Comparison of ENCODE assay signal across 8 cellular contexts in genomic region chr22:21936151-21936778, GRCh38. TPM values are rescaled to one million over a fixed set of nuclear protein-coding genes. Genes with fewer than 3 reads are reported as not detected.
A peak's percentile ranks its signal among the peaks of the same experiment; 100 is the strongest.
DNase-seq lines count a peak whose midpoint lies in the region; ATAC-seq, FAIRE-seq and TF ChIP-seq lines count a peak whose summit lies in the region.

No MANE protein-coding gene starts in this region.

- H3K27ac ChIP-seq in mammary epithelial cell (ENCODE audit: insufficient read depth, low read depth, low read length) (peak overlapping the region; percentile 72), HepG2 (ENCODE audit: extremely low read length, insufficient read depth, low read length) (no peak overlapping the region), suprapubic skin (peak overlapping the region; percentile 92), GM23338 (ENCODE audit: low read depth) (no peak overlapping the region)

- H3K4me1 Mint-ChIP-seq in GM23338 = peaks cover 31% of the 10 kb centered on the region

- peaks cover 11% of the 10 kb centered on the region for H3K36me3 Mint-ChIP-seq in GM23338 (ENCODE audit: low read depth)
- H3K36me3 Mint-ChIP-seq in activated naive CD4-positive, alpha-beta T cell treated with anti-CD3 and anti-CD28 coated beads, Interleukin-2, amount 50 U/mL, for 72 hours = no peaks in the 10 kb centered on the region

- H4K20me1 ChIP-seq in mammary epithelial cell (ENCODE audit: insufficient read depth, low read length) = no peaks in the 10 kb centered on the region
- H4K20me1 ChIP-seq in HepG2 (ENCODE audit: insufficient read depth, low read length) = no peaks in the 10 kb centered on the region
- H4K20me1 ChIP-seq in GM23338 (replicated peaks; ENCODE audit: insufficient read depth) = peaks cover 3% of the 10 kb centered on the region; the same call in 1 of the 2 replicates

- dilution Hi-C loops in mammary epithelial cell (cut with HindIII; ENCODE audit: low sequenced_read_pairs) = loop anchor here (5.0 kb wide), 3 partner anchors 66 to 229 kb away; no protein-coding TSS in a partner anchor

- H3K27me3 ChIP-seq in mammary epithelial cell (ENCODE audit: insufficient read depth, low read length) = no peaks in the 10 kb centered on the region
- no peaks in the 10 kb centered on the region for H3K27me3 ChIP-seq in HepG2 (ENCODE audit: control insufficient read depth in 1 of 2, insufficient read depth in 2 of 2, low read length in 2 of 2)
- H3K27me3 ChIP-seq in suprapubic skin = no peaks in the 10 kb centered on the region
- no peaks in the 10 kb centered on the region for H3K27me3 ChIP-seq in GM23338 (ENCODE audit: insufficient read depth)

- no peak overlapping the region; the same call in 2 of the 3 replicates for H3K4me3 Mint-ChIP-seq in GM23338

- FAIRE-seq in HepG2 (lab: Jason Lieb, UNC) = no peak

- no peak for TF ChIP-seq EP300 in HepG2 (IDR thresholded peaks at IDR 0.05; ENCODE audit: low read depth in 2 of 2, low read length in 2 of 2)
- no peak for TF ChIP-seq EP300 in HepG2 (CRISPR knock-in tag; IDR thresholded peaks at IDR 0.05; ENCODE audit: borderline replicate concordance)
- TF ChIP-seq EP300 in suprapubic skin (IDR thresholded peaks at IDR 0.05) = no peak

- H3K36me3 ChIP-seq in mammary epithelial cell (ENCODE audit: insufficient read depth, low read length) (peaks cover 12% of the 10 kb centered on the region), HepG2 (replicated peaks in 1 of 2; ENCODE audit: control insufficient read depth in 1 of 2, insufficient read depth in 2 of 2, low read length in 2 of 2) (peaks cover 4 to 37% of the 10 kb centered on the region in 2 experiments; a peak in 4 of 5 replicates), suprapubic skin (peaks cover 27% of the 10 kb centered on the region), GM23338 (ENCODE audit: insufficient read depth) (no peaks in the 10 kb centered on the region)

- no peak for TF ChIP-seq POLR2A in NB4 (IDR thresholded peaks at IDR 0.05; ENCODE audit: extremely low read depth, insufficient read length)
- TF ChIP-seq POLR2A in HepG2 (IDR thresholded peaks at IDR 0.05; ENCODE audit: insufficient read depth in 1 of 2, low read depth in 2 of 2, low read length in 2 of 2) = no peak
- no peak for TF ChIP-seq POLR2A in suprapubic skin (IDR thresholded peaks at IDR 0.05)

- H3K79me2 ChIP-seq in mammary epithelial cell (ENCODE audit: insufficient read depth, low read length) (peaks cover 24% of the 10 kb centered on the region), HepG2 (ENCODE audit: insufficient read depth, low read length) (no peaks in the 10 kb centered on the region), GM23338 (replicated peaks; ENCODE audit: insufficient read depth) (no peaks in the 10 kb centered on the region)

- no peak for ATAC-seq in HepG2
- ATAC-seq in GM23338 = no peak
- no peak for ATAC-seq in HG03108 (IDR thresholded peaks at IDR 0.05; ENCODE audit: unreplicated experiment)
- ATAC-seq in HG02642 (IDR thresholded peaks at IDR 0.05; ENCODE audit: poor library complexity, unreplicated experiment) = no peak
- ATAC-seq in activated naive CD4-positive, alpha-beta T cell treated with anti-CD3 and anti-CD28 coated beads, Interleukin-2, amount 50 U/mL, for 72 hours = no peak

- POLR2A ChIA-PET in HepG2 (lab: Yijun Ruan, JAX) = no interaction called here

- H3K4me2 ChIP-seq in mammary epithelial cell (ENCODE audit: insufficient read depth, low read depth, low read length) (no peak overlapping the region), HepG2 (ENCODE audit: low read depth, low read length) (no peak overlapping the region), GM23338 (no peak overlapping the region)

- H3K4me1 ChIP-seq in mammary epithelial cell (ENCODE audit: insufficient read depth, low read length) (peaks cover 29% of the 10 kb centered on the region), HepG2 (ENCODE audit: insufficient read depth, low read length) (peaks cover 18% of the 10 kb centered on the region), suprapubic skin (peaks cover 54% of the 10 kb centered on the region), GM23338 (ENCODE audit: insufficient read depth) (no peaks in the 10 kb centered on the region; the same call in 1 of the 2 replicates)

- H3K27ac Mint-ChIP-seq in GM23338 = no peak overlapping the region
- peak overlapping the region in 1 of 2 donors; percentile 68 for H3K27ac Mint-ChIP-seq in activated naive CD4-positive, alpha-beta T cell treated with anti-CD3 and anti-CD28 coated beads, Interleukin-2, amount 50 U/mL, for 72 hours

- H3K9ac ChIP-seq in mammary epithelial cell (ENCODE audit: insufficient read depth, low read length) (no peak overlapping the region), HepG2 (ENCODE audit: insufficient read depth, low read depth, low read length) (no peak overlapping the region)

- intact Hi-C loops in mammary epithelial cell (cut with micrococcal nuclease) (loop anchor here (5.0 kb wide), 1 partner anchor 164 kb away; no protein-coding TSS in a partner anchor), HepG2 (cut with micrococcal nuclease; ENCODE audit: unreplicated experiment) (loop anchor here (5.0 kb wide), 1 partner anchor 69 kb away; the partner anchor contains the start of gene MAPK1)

- 89% methylated on average over 11 of the region's 15 CpGs for WGBS in mammary epithelial cell (ENCODE audit: low coverage, missing lambda C conversion rate)
- 94% methylated on average over 15 of the region's 15 CpGs for WGBS in HepG2 (ENCODE audit: low lambda C conversion rate)
- 63% methylated on average over 15 of the region's 15 CpGs for WGBS in suprapubic skin

- no peaks in the 10 kb centered on the region for H3F3A ChIP-seq in GM23338 (replicated peaks; ENCODE audit: low read depth)

- DNase-seq in NB4 (ENCODE audit: low read depth) (peak; percentile 89), mammary epithelial cell (no peak), HepG2 (ENCODE audit: low spot score) (no peak), suprapubic skin (ENCODE audit: low spot score in 2 of 2) (no peak), GM23338 (ENCODE audit: low spot score) (no peak)
- DNase-seq in activated naive CD4-positive, alpha-beta T cell treated with anti-CD3 and anti-CD28 coated beads, Interleukin-2, amount 50 U/mL, for 72 hours (ENCODE audit: low spot score in 2 of 2) = no peak

- H3K27me3 Mint-ChIP-seq in GM23338 (ENCODE audit: insufficient read depth, low read depth, poor library complexity) = peaks cover 15% of the 10 kb centered on the region

- no peak for TF ChIP-seq CTCF in NB4 (IDR thresholded peaks at IDR 0.05; ENCODE audit: low read depth, low read length)
- no peak for TF ChIP-seq CTCF in mammary epithelial cell (conservative IDR thresholded peaks at IDR 0.05 in 1 of 2, IDR thresholded peaks at IDR 0.05 in 1 of 2; ENCODE audit: extremely low read depth in 1 of 2, insufficient read depth in 1 of 2, low read depth in 1 of 2, low read length in 2 of 2)
- no peak for TF ChIP-seq CTCF in HepG2 (CRISPR knock-in tag; IDR thresholded peaks at IDR 0.05)
- no peak for TF ChIP-seq CTCF in suprapubic skin (IDR thresholded peaks at IDR 0.05)
- no peak for TF ChIP-seq CTCF in GM23338 (conservative IDR thresholded peaks at IDR 0.05; ENCODE audit: low read depth in 2 of 2)

- CTCF ChIA-PET in mammary epithelial cell (lab: Charles Lee; ENCODE audit: low non-redundant PET) (no interaction called here), HepG2 (lab: Yijun Ruan, JAX; ENCODE audit: low intra/inter-chr PET ratio, low total read pairs) (no interaction called here)

- H3K9me3 Mint-ChIP-seq in GM23338 = no peaks in the 10 kb centered on the region
- H3K9me3 Mint-ChIP-seq in activated naive CD4-positive, alpha-beta T cell treated with anti-CD3 and anti-CD28 coated beads, Interleukin-2, amount 50 U/mL, for 72 hours = no peaks in the 10 kb centered on the region

- no peaks in the 10 kb centered on the region for H3K9me2 ChIP-seq in GM23338 (ENCODE audit: insufficient read depth)

- BruUV-seq in mammary epithelial cell (replicated peaks; lab: Mats Ljungman, UMichigan) = no TSS peak
- BruUV-seq in HepG2 (replicated peaks; lab: Mats Ljungman, UMichigan) = no TSS peak

- H3K9me3 ChIP-seq in mammary epithelial cell (replicated peaks; ENCODE audit: insufficient read depth, low read length) = no peaks in the 10 kb centered on the region
- no peaks in the 10 kb centered on the region for H3K9me3 ChIP-seq in HepG2 (ENCODE audit: low read length)
- no peaks in the 10 kb centered on the region for H3K9me3 ChIP-seq in suprapubic skin

- H3K4me3 ChIP-seq in NB4 (ENCODE audit: low read depth, low read length) = no peak overlapping the region
- H3K4me3 ChIP-seq in mammary epithelial cell (replicated peaks in 1 of 3; ENCODE audit: insufficient read depth in 1 of 3, low read depth in 2 of 3, low read length in 3 of 3) = no peak overlapping the region
- H3K4me3 ChIP-seq in HepG2 (replicated peaks in 1 of 3; ENCODE audit: insufficient read depth in 1 of 3, low read depth in 2 of 3, low read length in 3 of 3) = no peak overlapping the region
- H3K4me3 ChIP-seq in suprapubic skin = no peak overlapping the region
- no peak overlapping the region for H3K4me3 ChIP-seq in GM23338

- TF ChIP-seq RAD21 in HepG2 (CRISPR knock-in tag; IDR thresholded peaks at IDR 0.05) = no peak

- no peak overlapping the region for H2AFZ ChIP-seq in mammary epithelial cell (ENCODE audit: low read depth, low read length)
- H2AFZ ChIP-seq in HepG2 (ENCODE audit: low read length) = no peak overlapping the region
- no peak overlapping the region for H2AFZ ChIP-seq in GM23338

- in situ Hi-C loops in mammary epithelial cell (cut with MboI; ENCODE audit: low sequenced_read_pairs in 2 of 2) = no loop called here
- in situ Hi-C loops in HepG2 (cut with HindIII; ENCODE audit: extremely low pct_ligation_motif_present, low pct_unique_long_range_greater_than_20kb) = no loop called here

RNA-seq across cellular contexts. Expression of gene PPM1F, which starts 16.4 kb away (rescaled TPM):
- total RNA-seq in mammary epithelial cell (10 to 100 TPM; 30.8 to 43.6 TPM), HepG2 (2016; rRNA removed; fragmentation: Illumina TruSeq; extraction: Trizol) (19.6 and 20.4 TPM in 2 replicates), suprapubic skin (10 to 100 TPM; 21.9 to 40.7 (median 29.9) TPM)
- polyA plus RNA-seq in mammary epithelial cell (18.3 TPM), HepG2 (2011; rRNA removed) (11.0 and 14.4 TPM in 2 replicates), GM23338 (2016; fragmentation: Nextera tagmentation; extraction: Ambion mirVana) (4.4 and 7.1 TPM in 2 replicates)
- 45.2 TPM for polyA minus RNA-seq in mammary epithelial cell
- total RNA-seq in HepG2 (2016; cell fraction: cytosol; rRNA removed; fragmentation: Illumina TruSeq; extraction: Trizol; ENCODE audit: low read depth) = 1.8 TPM in 2 replicates
- 19.5 and 19.8 TPM in 2 replicates for total RNA-seq in HepG2 (2016; cell fraction: insoluble cytoplasmic fraction; rRNA removed; fragmentation: Illumina TruSeq; extraction: Trizol)
- 5.8 and 7.5 TPM in 2 replicates for total RNA-seq in HepG2 (2016; cell fraction: membrane; rRNA removed; fragmentation: Illumina TruSeq; extraction: Trizol)
- 13.2 and 13.5 TPM in 2 replicates for total RNA-seq in HepG2 (2016; cell fraction: nucleus; rRNA removed; fragmentation: Illumina TruSeq; extraction: Trizol)
- 8.9 and 10.5 TPM in 2 replicates for polyA plus RNA-seq in HepG2 (2011; cell fraction: cytosol; rRNA removed)
- polyA plus RNA-seq in HepG2 (2011; cell fraction: nucleus; rRNA removed) = 51.0 and 62.2 TPM in 2 replicates
- polyA plus RNA-seq in HepG2 (2012) = 7.7 and 10.0 TPM in 2 replicates
- polyA plus RNA-seq in HepG2 (2016; cell fraction: cytosol; fragmentation: Illumina TruSeq; extraction: Trizol; ENCODE audit: low read depth) = 1.2 and 1.9 TPM in 2 replicates
- polyA plus RNA-seq in HepG2 (2016; cell fraction: insoluble cytoplasmic fraction; fragmentation: Illumina TruSeq; extraction: Trizol; ENCODE audit: low read depth) = 11.3 and 12.7 TPM in 2 replicates
- 3.0 and 4.1 TPM in 2 replicates for polyA plus RNA-seq in HepG2 (2016; cell fraction: membrane; fragmentation: Illumina TruSeq; extraction: Trizol; ENCODE audit: low read depth)
- polyA plus RNA-seq in HepG2 (2016; cell fraction: nucleus; fragmentation: Illumina TruSeq; extraction: Trizol; ENCODE audit: insufficient read depth, low read depth) = 19.5 and 30.2 TPM in 2 replicates
- polyA minus RNA-seq in HepG2 (2011; rRNA and poly(A)+ RNA removed; ENCODE audit: low replicate concordance) = 9.9 and 30.7 TPM in 2 replicates
- 9.1 and 9.8 TPM in 2 replicates for polyA minus RNA-seq in HepG2 (2011; cell fraction: cytosol; rRNA and poly(A)+ RNA removed)
- 7.8 and 8.6 TPM in 2 replicates for polyA minus RNA-seq in HepG2 (2011; cell fraction: nucleus; rRNA and poly(A)+ RNA removed)
- 22.7 and 29.3 TPM in 2 replicates for total RNA-seq in GM23338 (2014; rRNA removed; shearing (Covaris generic))
- 10 to 100 TPM; 16.8 to 17.5 TPM for total RNA-seq in activated naive CD4-positive, alpha-beta T cell treated with anti-CD3 and anti-CD28 coated beads, Interleukin-2, amount 50 U/mL, for 72 hours

RNA-seq across cellular contexts. Expression of gene TOP3B, which starts 46.3 kb away (rescaled TPM):
- 10 to 100 TPM; 36.4 to 36.7 TPM for total RNA-seq in mammary epithelial cell
- 11.7 TPM for polyA plus RNA-seq in mammary epithelial cell
- 29.3 TPM for polyA minus RNA-seq in mammary epithelial cell
- 18.2 and 28.5 TPM in 2 replicates for total RNA-seq in HepG2 (2016; rRNA removed; fragmentation: Illumina TruSeq; extraction: Trizol)
- 15.2 and 19.6 TPM in 2 replicates for total RNA-seq in HepG2 (2016; cell fraction: cytosol; rRNA removed; fragmentation: Illumina TruSeq; extraction: Trizol; ENCODE audit: low read depth)
- total RNA-seq in HepG2 (2016; cell fraction: insoluble cytoplasmic fraction; rRNA removed; fragmentation: Illumina TruSeq; extraction: Trizol) = 16.3 and 26.7 TPM in 2 replicates
- total RNA-seq in HepG2 (2016; cell fraction: membrane; rRNA removed; fragmentation: Illumina TruSeq; extraction: Trizol) = 11.0 and 11.7 TPM in 2 replicates
- total RNA-seq in HepG2 (2016; cell fraction: nucleus; rRNA removed; fragmentation: Illumina TruSeq; extraction: Trizol) = 44.1 and 55.2 TPM in 2 replicates
- polyA plus RNA-seq in HepG2 (2011; rRNA removed) = 29.7 and 36.2 TPM in 2 replicates
- polyA plus RNA-seq in HepG2 (2011; cell fraction: cytosol; rRNA removed) = 8.8 and 12.0 TPM in 2 replicates
- polyA plus RNA-seq in HepG2 (2011; cell fraction: nucleus; rRNA removed) = 321 and 373 TPM in 2 replicates
- polyA plus RNA-seq in HepG2 (2012) = 22.3 and 45.3 TPM in 2 replicates
- 1.6 and 1.8 TPM in 2 replicates for polyA plus RNA-seq in HepG2 (2016; cell fraction: cytosol; fragmentation: Illumina TruSeq; extraction: Trizol; ENCODE audit: low read depth)
- 13.9 and 14.0 TPM in 2 replicates for polyA plus RNA-seq in HepG2 (2016; cell fraction: insoluble cytoplasmic fraction; fragmentation: Illumina TruSeq; extraction: Trizol; ENCODE audit: low read depth)
- 2.7 and 2.9 TPM in 2 replicates for polyA plus RNA-seq in HepG2 (2016; cell fraction: membrane; fragmentation: Illumina TruSeq; extraction: Trizol; ENCODE audit: low read depth)
- polyA plus RNA-seq in HepG2 (2016; cell fraction: nucleus; fragmentation: Illumina TruSeq; extraction: Trizol; ENCODE audit: insufficient read depth, low read depth) = 115 and 122 TPM in 2 replicates
- 29.4 and 31.9 TPM in 2 replicates for polyA minus RNA-seq in HepG2 (2011; rRNA and poly(A)+ RNA removed; ENCODE audit: low replicate concordance)
- polyA minus RNA-seq in HepG2 (2011; cell fraction: cytosol; rRNA and poly(A)+ RNA removed) = 3.7 and 5.9 TPM in 2 replicates
- polyA minus RNA-seq in HepG2 (2011; cell fraction: nucleus; rRNA and poly(A)+ RNA removed) = 49.7 and 52.4 TPM in 2 replicates
- total RNA-seq in suprapubic skin = 100 to 1,000 TPM in 1 of 4 donors, 10 to 100 TPM in 3; 28.2 to 113 (median 35.1) TPM
- 53.5 and 77.7 TPM in 2 replicates for total RNA-seq in GM23338 (2014; rRNA removed; shearing (Covaris generic))
- 32.7 and 35.7 TPM in 2 replicates for polyA plus RNA-seq in GM23338 (2016; fragmentation: Nextera tagmentation; extraction: Ambion mirVana)
- total RNA-seq in activated naive CD4-positive, alpha-beta T cell treated with anti-CD3 and anti-CD28 coated beads, Interleukin-2, amount 50 U/mL, for 72 hours = 10 to 100 TPM; 41.4 to 42.7 TPM

Comparison
In these comparisons a context has a peak if more than half of its experiments do, and no peak if none do; other contexts are left out.
1. H3K27ac ChIP-seq: peak in mammary epithelial cell (single experiment) and suprapubic skin (single experiment); none in HepG2 (single experiment) and GM23338 (single experiment).